24 cellular contexts compared by ENCODE assay signal in genomic region chr7:130750774-130751173, GRCh38. TPM values are rescaled to one million over a fixed set of nuclear protein-coding genes. Genes with fewer than 3 reads are reported as not detected.
A peak's percentile ranks its signal among the peaks of the same experiment; 100 is the strongest.
DNase-seq lines count a peak whose midpoint lies in the region; ATAC-seq and TF ChIP-seq lines count a peak whose summit lies in the region.
"Had no signal": no experiment of that assay in that cellular context is flagged by ENCODE, and none has a peak within 500 bp of the region (broad histone marks: within the 10 kb centered on the region; RNA-seq: fewer than 3 reads in every experiment).

No MANE protein-coding gene starts in this region.

- H3K4me1 ChIP-seq in hepatocyte (ENCODE audit: insufficient read depth), result no peaks in the 10 kb centered on the region
- H3K4me1 ChIP-seq in mucosa of descending colon (ENCODE audit: low read depth), result no peaks in the 10 kb centered on the region
- no peaks in the 10 kb centered on the region for H3K4me1 ChIP-seq in upper lobe of right lung
- H3K4me1 ChIP-seq in Peyer's patch, result no peaks in the 10 kb centered on the region
- H3K4me1 ChIP-seq: A549, BE2C, BLaER1 had no signal

- no peak for DNase-seq in SK-N-MC (ENCODE audit: low read depth, low spot score)
- peak; percentile 12 for DNase-seq in hepatocyte (ENCODE audit: low spot score)
- no peak for DNase-seq in mucosa of descending colon
- DNase-seq in upper lobe of right lung, result no peak
- no peak for DNase-seq in Peyer's patch
- DNase-seq: BE2C; C1 segment of cervical spinal cord; CD4-positive, alpha-beta memory T cell; CD4-positive, CD25-positive, alpha-beta regulatory T cell; CD8-positive, alpha-beta memory T cell; COR-L47; DMS 273 treated with DMSO at 0.1 percent for 48 hours; DMS153; DMS53; DMS79; DND-41; EL; GDM1 had no signal

- no peaks in the 10 kb centered on the region for H4K20me1 ChIP-seq in hepatocyte (ENCODE audit: insufficient read depth, poor library complexity, severe bottlenecking)
- H4K20me1 ChIP-seq: BLaER1 had no signal

- intact Hi-C loops in mucosa of descending colon (cut with DNase I, micrococcal nuclease) (no loop called here), upper lobe of right lung (cut with DNase I) (no loop called here)

- H3K9me3 ChIP-seq in SK-N-MC (ENCODE audit: low read depth, low read length) (no peaks in the 10 kb centered on the region), hepatocyte (ENCODE audit: low read depth) (no peaks in the 10 kb centered on the region), mucosa of descending colon (no peaks in the 10 kb centered on the region), upper lobe of right lung (no peaks in the 10 kb centered on the region), Peyer's patch (no peaks in the 10 kb centered on the region)
- H3K9me3 ChIP-seq: A549, BE2C, BLaER1 had no signal

- TF ChIP-seq POLR2A in Peyer's patch (IDR thresholded peaks at IDR 0.05), result no peak

- H3K36me3 ChIP-seq in SK-N-MC (ENCODE audit: insufficient read depth, low read length) (no peaks in the 10 kb centered on the region), hepatocyte (replicated peaks; ENCODE audit: insufficient read depth, low read depth) (no peaks in the 10 kb centered on the region), mucosa of descending colon (ENCODE audit: low read depth) (no peaks in the 10 kb centered on the region), upper lobe of right lung (no peaks in the 10 kb centered on the region), Peyer's patch (no peaks in the 10 kb centered on the region)
- H3K36me3 ChIP-seq: BE2C, BLaER1 had no signal

- no peak for TF ChIP-seq CTCF in hepatocyte (IDR thresholded peaks at IDR 0.05; ENCODE audit: poor library complexity)
- no peak for TF ChIP-seq CTCF in mucosa of descending colon (IDR thresholded peaks at IDR 0.05)
- no peak for TF ChIP-seq CTCF in upper lobe of right lung (IDR thresholded peaks at IDR 0.05)
- no peak for TF ChIP-seq CTCF in Peyer's patch (IDR thresholded peaks at IDR 0.05)

- H3K79me2 ChIP-seq in hepatocyte, result no peaks in the 10 kb centered on the region

- H3K27ac ChIP-seq in SK-N-MC (no peak overlapping the region), hepatocyte (no peak overlapping the region), upper lobe of right lung (no peak overlapping the region), Peyer's patch (no peak overlapping the region)
- H3K27ac ChIP-seq: 22Rv1, A549, BLaER1 had no signal

- no peaks in the 10 kb centered on the region for H3K9me2 ChIP-seq in hepatocyte (replicated peaks; ENCODE audit: insufficient read depth)

- ATAC-seq in mucosa of descending colon (peak; percentile 69), upper lobe of right lung (no peak)
- ATAC-seq: A549, GM12878 had no signal

- peak overlapping the region; percentile 37 for H3K4me2 ChIP-seq in hepatocyte
- H3K4me2 ChIP-seq: A549, BLaER1 had no signal

- H2AFZ ChIP-seq in hepatocyte, result no peak overlapping the region

- no peaks in the 10 kb centered on the region for H3K27me3 ChIP-seq in hepatocyte
- H3K27me3 ChIP-seq in upper lobe of right lung, result peaks cover 13% of the 10 kb centered on the region
- H3K27me3 ChIP-seq in Peyer's patch, result no peaks in the 10 kb centered on the region
- H3K27me3 ChIP-seq: BLaER1 had no signal

- H3K4me3 ChIP-seq in SK-N-MC (no peak overlapping the region), hepatocyte (no peak overlapping the region), mucosa of descending colon (no peak overlapping the region), upper lobe of right lung (no peak overlapping the region), Peyer's patch (no peak overlapping the region)
- H3K4me3 ChIP-seq: A549, BLaER1, GM12878 had no signal

- peak overlapping the region; percentile 19 for H3K9ac ChIP-seq in SK-N-MC (ENCODE audit: insufficient read length)
- H3K9ac ChIP-seq: BLaER1 had no signal

- 76% methylated on average over 3 of the region's 3 CpGs for WGBS in hepatocyte (ENCODE audit: low lambda C conversion rate, missing lambda C conversion rate)

RNA-seq across cellular contexts. Expression of gene KLF14, which starts 16.8 kb away (rescaled TPM):
- total RNA-seq in hepatocyte, result 0.24 TPM in 1 of 2 replicates, not detected in the other
- 0.16 and 0.46 TPM in 2 replicates for polyA plus RNA-seq in hepatocyte
- total RNA-seq in mucosa of descending colon, result under 1 TPM in 1 of 3 donors, not detected in 2; 0.19 TPM
- not detected for total RNA-seq in upper lobe of right lung
- not detected for total RNA-seq in Peyer's patch
- total RNA-seq: CD4-positive, alpha-beta memory T cell; CD4-positive, CD25-positive, alpha-beta regulatory T cell; CD8-positive, alpha-beta memory T cell; G401 had no signal
- polyA plus RNA-seq: CD14-positive monocyte; CD4-positive, alpha-beta memory T cell; CD4-positive, CD25-positive, alpha-beta regulatory T cell; CD8-positive, alpha-beta memory T cell; GM12878 had no signal
